In the genomic region with DNA sequence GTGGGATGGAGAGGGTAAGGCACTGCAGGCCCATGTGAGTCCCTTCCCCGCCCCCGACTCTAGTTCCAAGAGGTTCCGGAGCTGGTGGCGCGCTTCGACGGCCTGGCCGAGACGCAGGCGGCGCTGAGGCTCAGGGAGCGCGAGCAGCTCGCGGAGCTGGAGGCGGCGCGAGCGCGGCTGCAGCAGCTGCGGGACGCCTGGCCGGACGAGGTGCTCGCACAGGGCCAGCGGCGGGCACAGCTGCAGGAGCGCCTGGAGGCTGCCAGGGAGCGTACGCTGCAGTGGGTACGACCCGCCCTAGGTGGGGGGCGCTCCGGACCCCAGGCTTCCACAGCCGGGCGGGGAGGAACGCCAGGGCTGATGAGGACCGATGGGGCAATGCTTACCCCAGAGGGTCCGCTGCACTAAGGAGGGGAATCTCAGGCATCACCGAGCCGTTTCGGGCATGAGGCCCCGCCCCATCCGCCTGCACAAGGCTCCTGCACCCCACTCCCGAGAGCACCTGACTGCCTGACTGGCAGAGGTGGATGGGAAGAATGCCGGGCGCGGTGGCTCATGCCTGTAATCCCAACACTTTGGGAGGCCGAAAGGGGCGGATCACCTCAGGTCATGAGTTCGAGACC, we compare ENCODE assay signal across 9 cellular contexts. TPM values are rescaled to one million over a fixed set of nuclear protein-coding genes. Genes with fewer than 3 reads are reported as not detected.
DNase-seq lines count a peak whose midpoint lies in the region; ATAC-seq and TF ChIP-seq lines count a peak whose summit lies in the region.
"Had no signal": no experiment of that assay in that cellular context is flagged by ENCODE, and none has a peak within 500 bp of the region (broad histone marks: within the 10 kb centered on the region; RNA-seq: fewer than 3 reads in every experiment).

No MANE protein-coding gene starts in this region.

- peaks cover 18 to 29% of the 10 kb centered on the region in 2 donors for H3K27me3 Mint-ChIP-seq in natural killer cell (ENCODE audit: low read depth in 2 of 2)

- H3K9me3 Mint-ChIP-seq in natural killer cell: no peaks in the 10 kb centered on the region

- H3K4me3 ChIP-seq in right cardiac atrium (ENCODE audit: low read length): no peak overlapping the region

- intact Hi-C loops in natural killer cell (cut with micrococcal nuclease): no loop called here
- intact Hi-C loops in right cardiac atrium (cut with DNase I): loop anchor here in 3 of 4 donors (5.0 to 10.0 kb wide), 3 partner anchors 100 to 110 kb away; a partner anchor contains a TSS

- peaks cover 8 to 17% of the 10 kb centered on the region in 2 donors for H3K4me1 Mint-ChIP-seq in natural killer cell

- 4% methylated on average over 51 of the region's 51 CpGs for WGBS in right cardiac atrium

- no peaks in the 10 kb centered on the region for H3K27me3 ChIP-seq in right cardiac atrium (ENCODE audit: control insufficient read depth, insufficient read depth)
- H3K27me3 ChIP-seq: adrenal gland had no signal

- H3K9me3 ChIP-seq in right cardiac atrium (ENCODE audit: control insufficient read depth, low read length): no peaks in the 10 kb centered on the region
- H3K9me3 ChIP-seq: adrenal gland had no signal

- no peaks in the 10 kb centered on the region for H3K4me1 ChIP-seq in right cardiac atrium (ENCODE audit: control insufficient read depth, insufficient read depth, low read length)

- H3K36me3 Mint-ChIP-seq in natural killer cell: peaks cover 9% of the 10 kb centered on the region

- no peak overlapping the region for H3K4me3 Mint-ChIP-seq in natural killer cell

- H3K27ac ChIP-seq in right cardiac atrium (ENCODE audit: low read length): no peak overlapping the region
- H3K27ac ChIP-seq: adrenal gland had no signal

- no peak for TF ChIP-seq CTCF in natural killer cell (IDR thresholded peaks at IDR 0.05)

- H3K27ac Mint-ChIP-seq in natural killer cell: no peak overlapping the region

- DNase-seq in Daoy (ENCODE audit: low read depth) (peak; percentile 51), NCI-H2227 (lab: John Stamatoyannopoulos, UW; ENCODE audit: unreplicated experiment) (peak; percentile 57), ecto neural progenitor cell (ENCODE audit: low spot score) (peak; percentile 81), natural killer cell (no peak), HuH-7.5 (ENCODE audit: low spot score) (no peak), right cardiac atrium (no peak)

- peak in 2 of 3 donors; percentile 15 to 17 for ATAC-seq in natural killer cell
- ATAC-seq in GM21723 (IDR thresholded peaks at IDR 0.05; ENCODE audit: unreplicated experiment): no peak
- ATAC-seq in GM21423 (IDR thresholded peaks at IDR 0.05; ENCODE audit: unreplicated experiment): no peak
- no peak for ATAC-seq in right cardiac atrium

RNA-seq across cellular contexts. Expression of a gene that starts 4.9 kb away (rescaled TPM):
- total RNA-seq in Daoy (2014; rRNA removed; shearing (Covaris generic)): not detected in 2 replicates
- total RNA-seq in natural killer cell: not detected
- not detected for total RNA-seq in right cardiac atrium
- polyA plus RNA-seq in right cardiac atrium: 0.09 TPM

RNA-seq across cellular contexts. Expression of a gene that starts 18.9 kb away (rescaled TPM):
- total RNA-seq in Daoy (2014; rRNA removed; shearing (Covaris generic)): 0.06 TPM in 1 of 2 replicates, not detected in the other
- total RNA-seq in natural killer cell (not detected), right cardiac atrium (not detected)
- polyA plus RNA-seq in right cardiac atrium: not detected

RNA-seq across cellular contexts. Expression of a gene that starts 30.8 kb away (rescaled TPM):
- 60.1 and 78.5 TPM in 2 replicates for total RNA-seq in Daoy (2014; rRNA removed; shearing (Covaris generic))
- total RNA-seq in natural killer cell: 100 to 1,000 TPM in 1 of 3 donors, 10 to 100 TPM in 2; 84.6 to 100 (median 97.1) TPM
- total RNA-seq in right cardiac atrium: 10 to 100 TPM; 27.5 to 36.1 (median 31.3) TPM
- 17.2 TPM for polyA plus RNA-seq in right cardiac atrium

RNA-seq across cellular contexts. Expression of a gene that starts 31.1 kb away (rescaled TPM):
- total RNA-seq in Daoy (2014; rRNA removed; shearing (Covaris generic)): 26.0 and 31.8 TPM in 2 replicates
- total RNA-seq in natural killer cell (10 to 100 TPM in 2 of 3 donors, 1 to 10 TPM in 1; 7.7 to 13.8 (median 12.0) TPM), right cardiac atrium (10 to 100 TPM; 10.1 to 15.5 (median 14.2) TPM)
- polyA plus RNA-seq in right cardiac atrium: 11.6 TPM

Comparison
In these comparisons a context has a peak if more than half of its experiments do, and no peak if none do; other contexts are left out.
1. DNase-seq: peak in Daoy (single experiment), NCI-H2227 (single experiment) and ecto neural progenitor cell (single experiment); none in natural killer cell (single experiment), HuH-7.5 (single experiment) and right cardiac atrium (0 of 3).
2. ATAC-seq: peak in natural killer cell (2 of 3); none in GM21723 (single experiment), GM21423 (single experiment) and right cardiac atrium (0 of 2).